In genomic region chr22:45009881-45010531, GRCh38 we compare ENCODE assay signal across 8 cellular contexts. TPM values are rescaled to one million over a fixed set of nuclear protein-coding genes. Genes with fewer than 3 reads are reported as not detected.
DNase-seq lines count a peak whose midpoint lies in the region; ATAC-seq and TF ChIP-seq lines count a peak whose summit lies in the region.

TSS of gene PHF21B (minus strand) at chr22:45010005. CDS start at chr22:45009549, 456 bp downstream.

- no peaks in the 10 kb centered on the region for H3K79me1 ChIP-seq in mesendoderm (ENCODE audit: low read length)

- no peak within 1 kb of the TSS for H4K8ac ChIP-seq in mesendoderm (ENCODE audit: low read depth, low read length)

- H3K23ac ChIP-seq in mesendoderm (ENCODE audit: low read length): peak within 1 kb of the TSS; percentile 85

- H2BK120ac ChIP-seq in mesendoderm (ENCODE audit: low read depth, low read length): peak within 1 kb of the TSS; percentile 68

- no peak for TF ChIP-seq EP300 in SK-N-SH (IDR thresholded peaks at IDR 0.05; ENCODE audit: borderline replicate concordance in 1 of 2, low read depth in 1 of 2, low read length in 1 of 2)

- H2AK5ac ChIP-seq in mesendoderm (ENCODE audit: low read length): no peak within 1 kb of the TSS

- TF ChIP-seq CTCF in BJ (IDR thresholded peaks at IDR 0.05; ENCODE audit: insufficient read depth, low read depth, low read length) (no peak), SK-N-SH (IDR thresholded peaks at IDR 0.05) (no peak)

- no peak for TF ChIP-seq RAD21 in SK-N-SH (IDR thresholded peaks at IDR 0.05; ENCODE audit: low read length)

- H4K20me1 ChIP-seq in SK-N-SH (ENCODE audit: insufficient read depth): no peaks in the 10 kb centered on the region

- peak within 1 kb of the TSS; percentile 53; the same call in 1 of the 2 replicates for H3K9ac ChIP-seq in SK-N-SH
- H3K9ac ChIP-seq in mesendoderm (ENCODE audit: low read length): peak within 1 kb of the TSS; percentile 93

- peak within 1 kb of the TSS; percentile 95 for H2AFZ ChIP-seq in SK-N-SH (ENCODE audit: low read depth)

- H3K4me3 ChIP-seq in BJ (ENCODE audit: low read depth, low read length): peak within 1 kb of the TSS; percentile 42
- peak within 1 kb of the TSS; percentile 64 to 66 for H3K4me3 ChIP-seq in SK-N-SH (ENCODE audit: low read depth in 2 of 2, low read length in 1 of 2)
- H3K4me3 ChIP-seq in mesendoderm (ENCODE audit: low read length): peak within 1 kb of the TSS; percentile 84

- H3K27me3 ChIP-seq in BJ (ENCODE audit: control insufficient read depth, insufficient read depth, low read length) (peaks cover 32% of the 10 kb centered on the region), SK-N-SH (ENCODE audit: insufficient read depth) (peaks cover 37% of the 10 kb centered on the region), mesendoderm (ENCODE audit: insufficient read depth, low read length, poor library complexity) (no peaks in the 10 kb centered on the region)

- H3K4me1 ChIP-seq in SK-N-SH (ENCODE audit: control insufficient read depth in 1 of 2, insufficient read depth in 2 of 2, low read depth in 1 of 2, low read length in 1 of 2) (peaks cover 0 to 11% of the 10 kb centered on the region in 2 experiments; a peak in 2 of 4 replicates), mesendoderm (ENCODE audit: control insufficient read depth, low read depth, low read length) (peaks cover 8% of the 10 kb centered on the region)

- DNase-seq in BJ (ENCODE audit: low read depth) (no peak), HK-2 (ENCODE audit: unreplicated experiment) (peak; percentile 31), SK-N-SH (peak; percentile 97), ecto neural progenitor cell (ENCODE audit: low spot score) (peak; percentile 93), mesendoderm (peak; percentile 86), LoVo (ENCODE audit: low spot score) (no peak)

- no peak for ATAC-seq in GM19324 (IDR thresholded peaks at IDR 0.05; ENCODE audit: low FRiP score, unreplicated experiment)

- H4K5ac ChIP-seq in mesendoderm (ENCODE audit: low read length): no peak within 1 kb of the TSS

- H3K4me2 ChIP-seq in SK-N-SH (peak within 1 kb of the TSS; percentile 83), mesendoderm (ENCODE audit: low read length) (peak within 1 kb of the TSS; percentile 67)

- peak within 1 kb of the TSS; percentile 96 for H3K56ac ChIP-seq in mesendoderm (ENCODE audit: low read length)

- peak within 1 kb of the TSS; percentile 62 for H2BK15ac ChIP-seq in mesendoderm (replicated peaks; ENCODE audit: low read depth)

- H3K4ac ChIP-seq in mesendoderm (ENCODE audit: low read depth, low read length): peak within 1 kb of the TSS; percentile 58

- peak within 1 kb of the TSS; percentile 99 for H3K18ac ChIP-seq in mesendoderm (ENCODE audit: low read length)

- H3K9me2 ChIP-seq in SK-N-SH: no peaks in the 10 kb centered on the region

- H3F3A ChIP-seq in SK-N-SH (replicated peaks; ENCODE audit: insufficient read depth): peaks cover 3% of the 10 kb centered on the region

- CTCF ChIA-PET in BJ (lab: Yijun Ruan, JAX): interaction anchor here (1.8 kb wide), 1 partner anchor 16 kb away, joined by 4 read pairs; no protein-coding TSS in a partner anchor
- CTCF ChIA-PET in SK-N-SH (lab: Yijun Ruan, JAX): no interaction called here

- H3K27ac ChIP-seq in SK-N-SH (ENCODE audit: low read depth in 2 of 2, low read length in 1 of 2): peak within 1 kb of the TSS in 1 of 2 experiments; percentile 89; a peak in 2 of 4 replicates
- H3K27ac ChIP-seq in mesendoderm (ENCODE audit: low read depth, low read length): peak within 1 kb of the TSS; percentile 87
- H3K27ac ChIP-seq in temporal lobe (ENCODE audit: low read depth, low read length): peak within 1 kb of the TSS; percentile 50

- 2% methylated on average over 17 of the region's 80 CpGs for WGBS in SK-N-SH (ENCODE audit: low lambda C conversion rate)
- no CpG with 5 or more reads among the region's 80 CpGs for WGBS in mesendoderm (ENCODE audit: extremely low coverage, insufficient coverage, low lambda C conversion rate)

- H2BK5ac ChIP-seq in mesendoderm (ENCODE audit: low read length): peak within 1 kb of the TSS; percentile 54

- H3K9me3 ChIP-seq in SK-N-SH: no peaks in the 10 kb centered on the region

- no peaks in the 10 kb centered on the region for H3K79me2 ChIP-seq in SK-N-SH (ENCODE audit: insufficient read depth)
- H3K79me2 ChIP-seq in mesendoderm (ENCODE audit: control insufficient read depth, insufficient read depth, low read length): peaks cover 14% of the 10 kb centered on the region

- POLR2A ChIA-PET in BJ (lab: Charles Lee) (no interaction called here), SK-N-SH (lab: Yijun Ruan, JAX) (no interaction called here)

- H3K36me3 ChIP-seq in BJ (ENCODE audit: control insufficient read depth, insufficient read depth, low read length): no peaks in the 10 kb centered on the region
- H3K36me3 ChIP-seq in SK-N-SH (replicated peaks in 1 of 2; ENCODE audit: control insufficient read depth in 1 of 2, insufficient read depth in 2 of 2, low read length in 1 of 2): no peaks in the 10 kb centered on the region
- H3K36me3 ChIP-seq in mesendoderm (ENCODE audit: control insufficient read depth, insufficient read depth, low read length): no peaks in the 10 kb centered on the region

TF ChIP-seq in SK-N-SH, 30 proteins besides CTCF, POLR2A, EP300 and RAD21:
- TF ChIP-seq RCOR1 (IDR thresholded peaks at IDR 0.05; ENCODE audit: low read length) (no peak), MAX (IDR thresholded peaks at IDR 0.05; ENCODE audit: low read depth) (peak; percentile 37; the same call in 1 of the 2 replicates), MEF2A (IDR thresholded peaks at IDR 0.05; ENCODE audit: borderline replicate concordance, low read depth) (no peak), RXRA (IDR thresholded peaks at IDR 0.05; ENCODE audit: borderline replicate concordance, low read depth) (no peak), EZH2phosphoT487 (IDR thresholded peaks at IDR 0.05; ENCODE audit: borderline replicate concordance, low read depth) (no peak), CHD2 (IDR thresholded peaks at IDR 0.05; ENCODE audit: low read length, partially characterized antibody) (peak; percentile 80), FOXJ3 (CRISPR knock-in tag; IDR thresholded peaks at IDR 0.05) (no peak), USF2 (IDR thresholded peaks at IDR 0.05; ENCODE audit: borderline replicate concordance, low read depth, low read length) (no peak), ZBTB33 (IDR thresholded peaks at IDR 0.05; ENCODE audit: borderline replicate concordance, low read depth) (no peak), TEAD4 (IDR thresholded peaks at IDR 0.05; ENCODE audit: borderline replicate concordance, insufficient read depth) (no peak), TCF12 (IDR thresholded peaks at IDR 0.05) (no peak), NRF1 (IDR thresholded peaks at IDR 0.05; ENCODE audit: low read depth, low read length) (peak; percentile 59)

RNA-seq across cellular contexts. Expression of gene PHF21B, which starts in this region (rescaled TPM):
- polyA plus RNA-seq in BJ (2011; rRNA removed) (0.01 TPM in 1 of 2 replicates, not detected in the other), SK-N-SH (2012; rRNA removed) (0.76 and 0.96 TPM in 2 replicates)
- polyA minus RNA-seq in BJ (2011; rRNA and poly(A)+ RNA removed): not detected in 2 replicates
- 0.58 and 0.89 TPM in 2 replicates for polyA plus RNA-seq in SK-N-SH (2012; cell fraction: cytosol; rRNA removed)
- 0.97 and 1.2 TPM in 2 replicates for polyA plus RNA-seq in SK-N-SH (2012; cell fraction: nucleus; rRNA removed)
- 7.4 TPM for polyA plus RNA-seq in mesendoderm (2013, experiment 1 of 2)
- 8.1 TPM for polyA plus RNA-seq in mesendoderm (2013, experiment 2 of 2)
- 6.1 TPM for total RNA-seq in temporal lobe

Comparison
In these comparisons a context has a peak if more than half of its experiments do, and no peak if none do; other contexts are left out.
1. DNase-seq: peak in HK-2 (single experiment), SK-N-SH (single experiment), ecto neural progenitor cell (single experiment) and mesendoderm (single experiment); none in BJ (single experiment) and LoVo (single experiment).
2. Peak in every context shown above with its lines, with median percentiles within 50 percentile points of each other: H3K4me3 ChIP-seq.